In the genomic region with DNA sequence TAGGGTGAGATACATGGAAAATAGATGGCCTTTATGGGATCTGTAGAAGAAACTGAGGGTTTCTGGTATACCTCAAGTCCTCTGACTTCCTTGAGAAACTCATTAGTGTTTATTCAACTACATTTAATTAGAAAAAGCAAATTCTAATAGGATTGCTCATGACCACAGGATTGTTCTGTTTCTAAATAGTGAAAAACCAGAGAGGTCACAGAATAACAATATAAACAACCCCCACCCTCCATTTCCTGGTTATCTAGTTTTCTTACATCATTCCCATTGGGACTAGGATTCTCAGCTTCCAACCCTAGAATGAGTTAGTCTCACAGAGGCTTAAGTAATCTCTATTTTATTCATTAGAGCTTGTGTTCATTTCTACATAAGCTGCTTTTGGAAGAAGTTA, we compare ENCODE assay signal across 16 cellular contexts. TPM values are rescaled to one million over a fixed set of nuclear protein-coding genes. Genes with fewer than 3 reads are reported as not detected.
A peak's percentile ranks its signal among the peaks of the same experiment; 100 is the strongest.
DNase-seq lines count a peak whose midpoint lies in the region; ATAC-seq and TF ChIP-seq lines count a peak whose summit lies in the region.
"Had no signal": no experiment of that assay in that cellular context is flagged by ENCODE, and none has a peak within 500 bp of the region (broad histone marks: within the 10 kb centered on the region; RNA-seq: fewer than 3 reads in every experiment).

No MANE protein-coding gene starts in this region.

- H3K36me3 Mint-ChIP-seq in CD8-positive, alpha-beta memory T cell = peaks cover 3 to 92% (median 34%) of the 10 kb centered on the region in 3 donors

- no peak overlapping the region for H3K27ac ChIP-seq in left lung
- H3K27ac ChIP-seq in CD8-positive, alpha-beta memory T cell (ENCODE audit: low read depth, low read length) = no peak overlapping the region
- H3K27ac ChIP-seq: uterus had no signal

- intact Hi-C loops in left lung (cut with DNase I) = no loop called here

- H3K4me1 Mint-ChIP-seq in CD8-positive, alpha-beta memory T cell = peaks cover 10 to 27% (median 14%) of the 10 kb centered on the region in 3 donors
- H3K4me1 Mint-ChIP-seq: CD14-positive monocyte had no signal

- DNase-seq in AG08396 (ENCODE audit: low spot score) (peak; percentile 71), HS-5 (ENCODE audit: low read depth) (peak; percentile 57), choroid plexus epithelial cell (ENCODE audit: low read depth) (peak; percentile 89), left lung (no peak)
- no peak for DNase-seq in activated CD4-positive, CD25-positive, alpha-beta regulatory T cell treated with anti-CD3 and anti-CD28 coated beads, Interleukin-2, amount 50 U/mL, for 72 hours
- no peak for DNase-seq in CD8-positive, alpha-beta memory T cell
- DNase-seq: activated CD8-positive, alpha-beta memory T cell treated with anti-CD3 and anti-CD28 coated beads, Interleukin-2, amount 50 U/mL, for 48 hours; aorta; naive B cell; NCI-H1417; NCI-H524 treated with DMSO at 0.1 percent for 48 hours; SHP77 treated with DMSO at 0.1 percent for 48 hours; uterus had no signal

- H3K27me3 ChIP-seq in left lung = no peaks in the 10 kb centered on the region
- no peaks in the 10 kb centered on the region for H3K27me3 ChIP-seq in CD8-positive, alpha-beta memory T cell (ENCODE audit: insufficient read depth, low read length, poor library complexity, severe bottlenecking)
- H3K27me3 ChIP-seq: uterus had no signal

- peak; percentile 34 for ATAC-seq in left lung
- no peak for ATAC-seq in HG03520 (IDR thresholded peaks at IDR 0.05; ENCODE audit: unreplicated experiment)
- no peak for ATAC-seq in SK-N-SH treated with all-trans-retinoic acid at 6 μM for 48 hours

- no peaks in the 10 kb centered on the region for H3K9me3 ChIP-seq in left lung
- H3K9me3 ChIP-seq in CD8-positive, alpha-beta memory T cell (ENCODE audit: low read length) = no peaks in the 10 kb centered on the region
- H3K9me3 ChIP-seq: uterus had no signal

- CTCF ChIA-PET in CD8-positive, alpha-beta memory T cell (lab: Charles Lee) = interaction anchor here (1.0 kb wide), 1 partner anchor 36 kb away, joined by 3 read pairs; no protein-coding TSS in a partner anchor

- no peaks in the 10 kb centered on the region for H3K27me3 Mint-ChIP-seq in CD8-positive, alpha-beta memory T cell
- H3K27me3 Mint-ChIP-seq: naive B cell had no signal

- H3K4me3 ChIP-seq in choroid plexus epithelial cell (ENCODE audit: low read depth, low read length) (no peak overlapping the region), left lung (no peak overlapping the region)
- no peak overlapping the region for H3K4me3 ChIP-seq in CD8-positive, alpha-beta memory T cell (ENCODE audit: low read length)
- H3K4me3 ChIP-seq: uterus had no signal

- peak overlapping the region in 2 of 8 donors; percentile 71 to 79 for H3K27ac Mint-ChIP-seq in CD8-positive, alpha-beta memory T cell

- peaks cover 2 to 5% of the 10 kb centered on the region in 2 donors for H3K4me1 ChIP-seq in left lung
- no peaks in the 10 kb centered on the region for H3K4me1 ChIP-seq in CD8-positive, alpha-beta memory T cell (ENCODE audit: insufficient read depth, low read length)
- H3K4me1 ChIP-seq: uterus had no signal

- no peaks in the 10 kb centered on the region for H3K9me3 Mint-ChIP-seq in CD8-positive, alpha-beta memory T cell
- H3K9me3 Mint-ChIP-seq: CD14-positive monocyte, naive B cell had no signal

- H3K36me3 ChIP-seq in left lung = peaks cover 15 to 100% of the 10 kb centered on the region in 2 donors
- H3K36me3 ChIP-seq in CD8-positive, alpha-beta memory T cell (ENCODE audit: insufficient read depth, low read length) = peaks cover 72% of the 10 kb centered on the region
- H3K36me3 ChIP-seq: uterus had no signal

- no peak overlapping the region for H3K4me3 Mint-ChIP-seq in CD8-positive, alpha-beta memory T cell
- H3K4me3 Mint-ChIP-seq: CD14-positive monocyte, naive B cell had no signal

- POLR2A ChIA-PET in CD8-positive, alpha-beta memory T cell (lab: Charles Lee) = interaction anchor here (0.6 to 0.8 kb wide), 2 partner anchors 12 to 50 kb away, joined by 3 to 5 read pairs; no protein-coding TSS in a partner anchor

- no peak for TF ChIP-seq CTCF in choroid plexus epithelial cell (conservative IDR thresholded peaks at IDR 0.05; ENCODE audit: low read depth, low read length)
- TF ChIP-seq CTCF in left lung (IDR thresholded peaks at IDR 0.05) = no peak

TF ChIP-seq in SK-N-SH treated with all-trans-retinoic acid at 6 μM for 48 hours, 23 proteins besides CTCF, POLR2A, EP300 and RAD21:
- no peak for TF ChIP-seq GLIS3 (CRISPR knock-in tag; IDR thresholded peaks at IDR 0.05)
- no peak for TF ChIP-seq ZC3H10 (CRISPR knock-in tag; IDR thresholded peaks at IDR 0.05)
TF ChIP-seq in SK-N-SH treated with all-trans-retinoic acid at 6 μM for 48 hours: peak in this region for 0.

RNA-seq across cellular contexts. Expression of a gene that starts 30.0 kb away (rescaled TPM):
- 100 to 1,000 TPM; 210 to 255 TPM for total RNA-seq in left lung
- total RNA-seq in CD8-positive, alpha-beta memory T cell = 100 to 1,000 TPM; 605 to 642 TPM
- polyA plus RNA-seq in CD8-positive, alpha-beta memory T cell = 134 TPM

RNA-seq across cellular contexts. Expression of a gene that starts 30.3 kb away (rescaled TPM):
- total RNA-seq in left lung = 10 to 100 TPM; 58.5 to 66.7 TPM
- total RNA-seq in CD8-positive, alpha-beta memory T cell = 10 to 100 TPM; 50.7 to 51.9 TPM
- polyA plus RNA-seq in CD8-positive, alpha-beta memory T cell = 48.9 TPM

Comparison
In these comparisons a context has a peak if more than half of its experiments do, and no peak if none do; other contexts are left out.
1. DNase-seq: peak in AG08396 (single experiment), HS-5 (single experiment) and choroid plexus epithelial cell (single experiment); none in left lung (0 of 2), activated CD4-positive, CD25-positive, alpha-beta regulatory T cell treated with anti-CD3 and anti-CD28 coated beads, Interleukin-2, amount 50 U/mL, for 72 hours (single experiment) and CD8-positive, alpha-beta memory T cell (0 of 5).